In the genomic region with DNA sequence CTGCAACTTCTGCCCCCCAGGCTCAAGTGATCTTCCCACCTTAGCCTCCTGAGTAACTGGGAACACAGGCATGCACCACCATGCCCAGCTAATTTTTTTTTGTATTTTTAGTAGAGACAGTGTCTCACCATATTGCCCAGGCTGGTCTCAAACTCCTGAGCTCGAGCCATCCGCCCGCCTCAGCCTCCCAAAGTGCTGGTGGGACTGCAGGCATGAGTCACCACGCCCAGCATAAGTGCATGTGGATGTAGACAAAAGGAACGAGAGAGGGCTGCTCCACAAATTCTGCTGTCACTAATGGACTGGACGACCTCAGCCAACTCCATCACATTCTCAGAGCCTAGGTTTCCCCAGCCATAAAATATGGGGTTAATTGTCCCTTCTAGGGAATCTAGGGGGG, we compare ENCODE assay signal across 22 cellular contexts. TPM values are rescaled to one million over a fixed set of nuclear protein-coding genes. Genes with fewer than 3 reads are reported as not detected.
DNase-seq lines count a peak whose midpoint lies in the region; ATAC-seq, FAIRE-seq and TF ChIP-seq lines count a peak whose summit lies in the region.
"Had no signal": no experiment of that assay in that cellular context is flagged by ENCODE, and none has a peak within 500 bp of the region (broad histone marks: within the 10 kb centered on the region; RNA-seq: fewer than 3 reads in every experiment).

No MANE protein-coding gene starts in this region.

- H3K9me3 Mint-ChIP-seq in type B pancreatic cell = no peaks in the 10 kb centered on the region
- H3K9me3 Mint-ChIP-seq: CD8-positive, alpha-beta T cell; IgD-negative memory B cell had no signal

- no peaks in the 10 kb centered on the region for H3K79me2 ChIP-seq in endothelial cell of umbilical vein (ENCODE audit: control insufficient read depth, insufficient read depth, low read length)

- peaks cover 8% of the 10 kb centered on the region for H3K4me1 ChIP-seq in HEK293 (ENCODE audit: control insufficient read depth, insufficient read depth, low read length)
- H3K4me1 ChIP-seq in endothelial cell of umbilical vein (ENCODE audit: control insufficient read depth, extremely low read depth, insufficient read depth, low read length) = no peaks in the 10 kb centered on the region
- H3K4me1 ChIP-seq in BE2C = no peaks in the 10 kb centered on the region
- H3K4me1 ChIP-seq: HAP-1 had no signal

- TF ChIP-seq POLR2A in endothelial cell of umbilical vein (IDR thresholded peaks at IDR 0.05; ENCODE audit: low read depth, low read length) = no peak

- H2AFZ ChIP-seq in endothelial cell of umbilical vein (ENCODE audit: low read depth, low read length) = no peak overlapping the region

- no peak for ATAC-seq in GM18868 (IDR thresholded peaks at IDR 0.05; ENCODE audit: unreplicated experiment)
- ATAC-seq: CD8-positive, alpha-beta T cell had no signal

- H3K27me3 ChIP-seq in endothelial cell of umbilical vein (ENCODE audit: control insufficient read depth in 2 of 2, insufficient read depth in 2 of 2, low read length in 2 of 2) (no peaks in the 10 kb centered on the region), BE2C (peaks cover 13% of the 10 kb centered on the region; the same call in 1 of the 2 replicates)

- FAIRE-seq in endothelial cell of umbilical vein (lab: Jason Lieb, UNC) = peak; percentile 50
- FAIRE-seq: RCC 7860 had no signal

- H3K36me3 Mint-ChIP-seq in type B pancreatic cell = no peaks in the 10 kb centered on the region
- H3K36me3 Mint-ChIP-seq: CD8-positive, alpha-beta T cell; IgD-negative memory B cell had no signal

- H3K27ac ChIP-seq in HEK293 (ENCODE audit: extremely low read depth, low read depth, low read length) = no peak overlapping the region
- no peak overlapping the region for H3K27ac ChIP-seq in endothelial cell of umbilical vein (ENCODE audit: insufficient read depth, low read depth, low read length)
- H3K27ac ChIP-seq: C4-2B, HL-60, SK-N-MC had no signal

- H3K36me3 ChIP-seq in HEK293 (ENCODE audit: control insufficient read depth in 2 of 2, insufficient read depth in 1 of 2, low read length in 2 of 2) = no peaks in the 10 kb centered on the region
- H3K36me3 ChIP-seq in endothelial cell of umbilical vein (ENCODE audit: control insufficient read depth in 2 of 2, extremely low read depth in 1 of 2, insufficient read depth in 2 of 2, low read length in 2 of 2) = no peaks in the 10 kb centered on the region
- no peaks in the 10 kb centered on the region for H3K36me3 ChIP-seq in BE2C
- H3K36me3 ChIP-seq: HAP-1 had no signal

- H3K4me2 ChIP-seq in endothelial cell of umbilical vein (ENCODE audit: insufficient read depth, low read length) = no peak overlapping the region

- no peak overlapping the region for H3K4me3 ChIP-seq in HEK293 (ENCODE audit: low read depth, low read length)
- no peak overlapping the region for H3K4me3 ChIP-seq in endothelial cell of umbilical vein (replicated peaks in 1 of 3; ENCODE audit: insufficient read depth in 1 of 3, low read depth in 1 of 3, low read length in 3 of 3)
- no peak overlapping the region for H3K4me3 ChIP-seq in BE2C (ENCODE audit: low read depth, low read length)
- H3K4me3 ChIP-seq: HAP-1, SK-N-MC had no signal

- no peak overlapping the region for H3K9ac ChIP-seq in endothelial cell of umbilical vein (replicated peaks; ENCODE audit: extremely low read depth, insufficient read depth, low read length)

- H3K27ac Mint-ChIP-seq in type B pancreatic cell = peak overlapping the region; percentile 74
- H3K27ac Mint-ChIP-seq: CD8-positive, alpha-beta T cell had no signal

- POLR2A ChIA-PET in HEK293 (lab: Yijun Ruan, JAX) (interaction anchor here (0.8 to 4.5 kb wide), 2 partner anchors 38 to 47 kb away, joined by 3 to 29 read pairs; a partner anchor contains a TSS), endothelial cell of umbilical vein (lab: Charles Lee) (no interaction called here)

- no peaks in the 10 kb centered on the region for H3K9me3 ChIP-seq in HEK293 (ENCODE audit: control insufficient read depth, insufficient read depth, low read depth, low read length)
- H3K9me3 ChIP-seq in endothelial cell of umbilical vein (replicated peaks; ENCODE audit: control insufficient read depth, insufficient read depth, low read length) = no peaks in the 10 kb centered on the region
- H3K9me3 ChIP-seq in BE2C = no peaks in the 10 kb centered on the region
- H3K9me3 ChIP-seq: Caco-2, HAP-1 had no signal

- no peaks in the 10 kb centered on the region for H3K9me1 ChIP-seq in endothelial cell of umbilical vein (replicated peaks; ENCODE audit: control insufficient read depth, extremely low read depth, insufficient read depth, low read length)

- H3K4me1 Mint-ChIP-seq in type B pancreatic cell (ENCODE audit: unreplicated experiment) = peaks cover 14% of the 10 kb centered on the region

- TF ChIP-seq CTCF in HEK293 (tag by site-specific recombination; IDR thresholded peaks at IDR 0.05) (no peak), endothelial cell of umbilical vein (IDR thresholded peaks at IDR 0.05; ENCODE audit: extremely low read depth in 1 of 2, insufficient read depth in 1 of 2, low read depth in 1 of 2, low read length in 2 of 2) (no peak), type B pancreatic cell (conservative IDR thresholded peaks at IDR 0.05) (no peak), BE2C (IDR thresholded peaks at IDR 0.05; ENCODE audit: low read depth, low read length) (no peak)

- BruUV-seq in endothelial cell of umbilical vein (replicated peaks; lab: Mats Ljungman, UMichigan) = no TSS peak

- intact Hi-C loops in endothelial cell of umbilical vein (cut with micrococcal nuclease) = no loop called here

- peaks cover 3% of the 10 kb centered on the region for H3K27me3 Mint-ChIP-seq in type B pancreatic cell

- CTCF ChIA-PET in HEK293 (lab: Yijun Ruan, JAX) (interaction anchor here (0.6 to 18.5 kb wide), 3 partner anchors 18 to 273 kb away, joined by 3 to 837 read pairs (median 8); a partner anchor contains a TSS), endothelial cell of umbilical vein (lab: Charles Lee) (interaction anchor here (1.9 to 9.6 kb wide), 3 partner anchors 17 to 48 kb away, joined by 9 to 367 read pairs (median 162); a partner anchor contains a TSS)

- DNase-seq in DMS79 treated with DMSO at 0.1 percent for 48 hours (lab: John Stamatoyannopoulos, UW) (peak; percentile 8), endothelial cell of umbilical vein (ENCODE audit: low read depth, low spot score) (no peak), type B pancreatic cell (ENCODE audit: extremely low spot score, unreplicated experiment) (no peak), BE2C (no peak), HCEC 1CT (no peak)
- DNase-seq: Caco-2; CD8-positive, alpha-beta T cell; GOT3; NCI-H1092; NCI-H1436; NCI-H187; NCI-H526 treated with DMSO at 0.1 percent for 48 hours; SIG-M5 had no signal

- dilution Hi-C loops in endothelial cell of umbilical vein (cut with MboI; ENCODE audit: extremely low pct_ligation_motif_present, low sequenced_read_pairs) = no loop called here

- H4K20me1 ChIP-seq in endothelial cell of umbilical vein (replicated peaks; ENCODE audit: control insufficient read depth, extremely low read depth, insufficient read depth, low read length) = no peaks in the 10 kb centered on the region

- no peak overlapping the region for H3K4me3 Mint-ChIP-seq in type B pancreatic cell
- H3K4me3 Mint-ChIP-seq: CD8-positive, alpha-beta T cell had no signal

RNA-seq across cellular contexts. Expression of a gene that starts 7.7 kb away (rescaled TPM):
- total RNA-seq in endothelial cell of umbilical vein (18.5 and 18.6 TPM in 2 replicates), type B pancreatic cell (ENCODE audit: low replicate concordance) (16.9 and 22.0 TPM in 2 replicates)
- 10.4 and 11.2 TPM in 2 replicates for polyA plus RNA-seq in endothelial cell of umbilical vein
- polyA plus RNA-seq in endothelial cell of umbilical vein (2011; cell fraction: cytosol; rRNA removed) = 10.8 and 12.8 TPM in 2 replicates
- polyA plus RNA-seq in endothelial cell of umbilical vein (2011; cell fraction: nucleus; rRNA removed) = 16.3 and 18.0 TPM in 2 replicates
- 14.1 and 14.8 TPM in 2 replicates for polyA plus RNA-seq in endothelial cell of umbilical vein (2012)
- polyA minus RNA-seq in endothelial cell of umbilical vein = 5.3 and 5.4 TPM in 2 replicates
- polyA minus RNA-seq in endothelial cell of umbilical vein (2011; cell fraction: cytosol; rRNA and poly(A)+ RNA removed) = 5.9 TPM
- 6.6 and 7.3 TPM in 2 replicates for polyA minus RNA-seq in endothelial cell of umbilical vein (2011; cell fraction: nucleus; rRNA and poly(A)+ RNA removed)
- polyA plus RNA-seq in BE2C (2012; ENCODE audit: insufficient read depth, insufficient read length, low read depth) = 39.3 TPM

RNA-seq across cellular contexts. Expression of a gene that starts 37.3 kb away (rescaled TPM):
- total RNA-seq in endothelial cell of umbilical vein (0.90 and 1.3 TPM in 2 replicates), type B pancreatic cell (ENCODE audit: low replicate concordance) (19.3 and 75.1 TPM in 2 replicates)
- polyA plus RNA-seq in endothelial cell of umbilical vein = 0.11 and 0.13 TPM in 2 replicates
- 0.06 TPM in 2 replicates for polyA plus RNA-seq in endothelial cell of umbilical vein (2011; cell fraction: cytosol; rRNA removed)
- polyA plus RNA-seq in endothelial cell of umbilical vein (2011; cell fraction: nucleus; rRNA removed) = 0.07 and 0.10 TPM in 2 replicates
- polyA plus RNA-seq in endothelial cell of umbilical vein (2012) = 0.29 and 0.35 TPM in 2 replicates
- 0.06 and 0.10 TPM in 2 replicates for polyA minus RNA-seq in endothelial cell of umbilical vein
- 0.20 TPM for polyA minus RNA-seq in endothelial cell of umbilical vein (2011; cell fraction: cytosol; rRNA and poly(A)+ RNA removed)
- polyA minus RNA-seq in endothelial cell of umbilical vein (2011; cell fraction: nucleus; rRNA and poly(A)+ RNA removed) = 0.14 TPM in 1 of 2 replicates, not detected in the other
- polyA plus RNA-seq in BE2C (2012; ENCODE audit: insufficient read depth, insufficient read length, low read depth) = 0.79 TPM
- polyA plus RNA-seq: IgD-negative memory B cell had no signal

RNA-seq across cellular contexts. Expression of a gene that starts 47.2 kb away (rescaled TPM):
- total RNA-seq in endothelial cell of umbilical vein (31.1 and 31.7 TPM in 2 replicates), type B pancreatic cell (ENCODE audit: low replicate concordance) (34.9 and 45.2 TPM in 2 replicates)
- polyA plus RNA-seq in endothelial cell of umbilical vein = 47.6 and 48.9 TPM in 2 replicates
- 21.4 and 35.5 TPM in 2 replicates for polyA plus RNA-seq in endothelial cell of umbilical vein (2011; cell fraction: cytosol; rRNA removed)
- polyA plus RNA-seq in endothelial cell of umbilical vein (2011; cell fraction: nucleus; rRNA removed) = 151 and 171 TPM in 2 replicates
- polyA plus RNA-seq in endothelial cell of umbilical vein (2012) = 22.6 and 30.7 TPM in 2 replicates
- polyA minus RNA-seq in endothelial cell of umbilical vein = 18.8 and 32.5 TPM in 2 replicates
- 12.2 TPM for polyA minus RNA-seq in endothelial cell of umbilical vein (2011; cell fraction: cytosol; rRNA and poly(A)+ RNA removed)
- polyA minus RNA-seq in endothelial cell of umbilical vein (2011; cell fraction: nucleus; rRNA and poly(A)+ RNA removed) = 24.3 and 24.7 TPM in 2 replicates
- 41.0 TPM for polyA plus RNA-seq in BE2C (2012; ENCODE audit: insufficient read depth, insufficient read length, low read depth)

RNA-seq across cellular contexts. Expression of a gene that starts 53.1 kb away (rescaled TPM):
- total RNA-seq in endothelial cell of umbilical vein (20.6 and 22.0 TPM in 2 replicates), type B pancreatic cell (ENCODE audit: low replicate concordance) (12.8 and 16.3 TPM in 2 replicates)
- 19.7 and 22.1 TPM in 2 replicates for polyA plus RNA-seq in endothelial cell of umbilical vein
- polyA plus RNA-seq in endothelial cell of umbilical vein (2011; cell fraction: cytosol; rRNA removed) = 16.9 and 17.2 TPM in 2 replicates
- polyA plus RNA-seq in endothelial cell of umbilical vein (2011; cell fraction: nucleus; rRNA removed) = 10.0 and 11.7 TPM in 2 replicates
- polyA plus RNA-seq in endothelial cell of umbilical vein (2012) = 15.2 and 18.0 TPM in 2 replicates
- 27.0 and 29.8 TPM in 2 replicates for polyA minus RNA-seq in endothelial cell of umbilical vein
- polyA minus RNA-seq in endothelial cell of umbilical vein (2011; cell fraction: cytosol; rRNA and poly(A)+ RNA removed) = 23.4 TPM
- 5.3 and 8.8 TPM in 2 replicates for polyA minus RNA-seq in endothelial cell of umbilical vein (2011; cell fraction: nucleus; rRNA and poly(A)+ RNA removed)
- polyA plus RNA-seq in BE2C (2012; ENCODE audit: insufficient read depth, insufficient read length, low read depth) = 8.7 TPM

RNA-seq across cellular contexts. Expression of a gene that starts 56.8 kb away (rescaled TPM):
- total RNA-seq in endothelial cell of umbilical vein (0.42 TPM in 1 of 2 replicates, not detected in the other), type B pancreatic cell (ENCODE audit: low replicate concordance) (0.64 and 2.8 TPM in 2 replicates)
- polyA plus RNA-seq in endothelial cell of umbilical vein = 0.13 and 0.36 TPM in 2 replicates
- 0.10 and 0.16 TPM in 2 replicates for polyA plus RNA-seq in endothelial cell of umbilical vein (2011; cell fraction: cytosol; rRNA removed)
- polyA plus RNA-seq in endothelial cell of umbilical vein (2011; cell fraction: nucleus; rRNA removed) = 0.38 and 0.56 TPM in 2 replicates
- polyA plus RNA-seq in endothelial cell of umbilical vein (2012) = 0.27 and 0.74 TPM in 2 replicates
- polyA minus RNA-seq in endothelial cell of umbilical vein = 0.53 TPM in 1 of 2 replicates, not detected in the other
- polyA minus RNA-seq in endothelial cell of umbilical vein (2011; cell fraction: cytosol; rRNA and poly(A)+ RNA removed) = not detected
- polyA minus RNA-seq in endothelial cell of umbilical vein (2011; cell fraction: nucleus; rRNA and poly(A)+ RNA removed) = not detected in 2 replicates
- polyA plus RNA-seq in BE2C (2012; ENCODE audit: insufficient read depth, insufficient read length, low read depth) = 0.51 TPM
- total RNA-seq: G401 had no signal
